14 cellular contexts compared by ENCODE assay signal in the genomic region with DNA sequence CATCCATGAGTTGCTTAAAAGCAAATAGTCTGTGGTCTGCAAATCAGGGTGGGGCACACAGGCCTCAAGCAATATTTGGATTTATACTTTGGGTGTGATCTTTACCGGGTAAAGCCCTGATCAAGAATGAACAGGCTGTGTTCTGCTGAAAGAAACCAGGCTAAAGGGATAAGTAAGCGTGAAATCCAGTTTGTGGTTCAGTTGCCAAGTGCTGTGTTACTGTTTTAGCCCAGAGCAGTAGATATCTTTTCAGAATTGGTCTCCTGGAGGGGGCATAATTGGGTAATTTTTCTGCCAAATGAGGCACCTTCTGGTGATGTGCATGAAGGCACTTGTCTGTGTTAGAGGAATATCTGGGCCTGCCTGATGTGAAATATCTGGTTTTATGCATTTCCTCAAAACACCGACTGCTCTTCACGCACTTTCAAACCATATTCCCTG. TPM values are rescaled to one million over a fixed set of nuclear protein-coding genes. Genes with fewer than 3 reads are reported as not detected.
A peak's percentile ranks its signal among the peaks of the same experiment; 100 is the strongest.
DNase-seq lines count a peak whose midpoint lies in the region; ATAC-seq, FAIRE-seq and TF ChIP-seq lines count a peak whose summit lies in the region.
"Had no signal": no experiment of that assay in that cellular context is flagged by ENCODE, and none has a peak within 500 bp of the region (broad histone marks: within the 10 kb centered on the region; RNA-seq: fewer than 3 reads in every experiment).

No MANE protein-coding gene starts in this region.

- TF ChIP-seq CTCF in adrenal gland (IDR thresholded peaks at IDR 0.05), result no peak

- intact Hi-C loops in adrenal gland (cut with DNase I), result no loop called here

- peaks cover 0 to 59% of the 10 kb centered on the region in 2 donors for H3K36me3 ChIP-seq in adrenal gland (replicated peaks in 1 of 2)

- DNase-seq in Ammon's horn (ENCODE audit: low spot score) (peak; percentile 20), GM18507 (ENCODE audit: extremely low spot score, insufficient read length, low read depth) (no peak), SKM-1 treated with dmso at 0.1 percent for 144 hours (lab: John Stamatoyannopoulos, UW; ENCODE audit: unreplicated experiment) (peak; percentile 89), epithelial cell of prostate (ENCODE audit: low read depth, low spot score) (peak; percentile 27), adrenal gland (no peak), kidney glomerular epithelial cell (lab: John Stamatoyannopoulos, UW) (no peak)
- DNase-seq: activated CD4-positive, alpha-beta T cell treated with anti-CD3 and anti-CD28 coated beads for 4 hours; Caco-2; NCI-H146; stimulated activated CD4-positive, alpha-beta T cell treated with anti-CD3 and anti-CD28 coated beads, Interleukin-15, amount 100 ng/mL, for 24 hours; stimulated activated naive CD4-positive, alpha-beta T cell treated with Interleukin-2 at 50 U/mL for 16 hours had no signal

- no peaks in the 10 kb centered on the region for H3K9me3 ChIP-seq in adrenal gland (replicated peaks in 1 of 3)
- H3K9me3 ChIP-seq: Caco-2 had no signal

- 78 to 85% (median 81%) methylated on average over 4 of the region's 4 CpGs for WGBS in adrenal gland, 4 donors

- H3K4me1 ChIP-seq in adrenal gland (replicated peaks in 1 of 2), result peaks cover 0 to 10% of the 10 kb centered on the region in 2 donors
- H3K4me1 ChIP-seq: Caco-2 had no signal

- TF ChIP-seq POLR2A in adrenal gland (IDR thresholded peaks at IDR 0.05), result no peak

- peak; percentile 26 for FAIRE-seq in GM18507 (lab: Jason Lieb, UNC)
- FAIRE-seq: GM12891 had no signal

- ATAC-seq in GM21717 (IDR thresholded peaks at IDR 0.05; ENCODE audit: unreplicated experiment) (no peak), HG03159 (IDR thresholded peaks at IDR 0.05; ENCODE audit: unreplicated experiment) (no peak)

- H3K27me3 ChIP-seq in adrenal gland, result no peaks in the 10 kb centered on the region

- peak overlapping the region; percentile 20 for H3K27ac ChIP-seq in epithelial cell of prostate
- H3K27ac ChIP-seq in adrenal gland, result peak overlapping the region in 1 of 5 donors; percentile 20

- no peak overlapping the region for H3K4me3 ChIP-seq in adrenal gland

RNA-seq across cellular contexts. Expression of a gene that starts 21.4 kb away (rescaled TPM):
- total RNA-seq in adrenal gland, result 1 to 10 TPM in 3 of 8 donors, under 1 TPM in 4, not detected in 1; 0.27 to 1.3 (median 0.68) TPM
- under 1 TPM; 0.17 to 0.72 (median 0.57) TPM for polyA plus RNA-seq in adrenal gland
- total RNA-seq: Caco-2 had no signal

RNA-seq across cellular contexts. Expression of a gene that starts 45.5 kb away (rescaled TPM):
- 100 to 1,000 TPM in 3 of 8 donors, 10 to 100 TPM in 5; 43.5 to 130 (median 89.5) TPM for total RNA-seq in adrenal gland
- polyA plus RNA-seq in adrenal gland, result 100 to 1,000 TPM in 2 of 3 donors, 10 to 100 TPM in 1; 92.0 to 128 (median 123) TPM
- total RNA-seq: Caco-2 had no signal

Comparison
In these comparisons a context has a peak if more than half of its experiments do, and no peak if none do; other contexts are left out.
1. DNase-seq: peak in Ammon's horn (single experiment), SKM-1 treated with dmso at 0.1 percent for 144 hours (single experiment) and epithelial cell of prostate (single experiment); none in GM18507 (single experiment), adrenal gland (0 of 7) and kidney glomerular epithelial cell (single experiment).